ENCODE assay signal across 1 cellular context in the genomic region with DNA sequence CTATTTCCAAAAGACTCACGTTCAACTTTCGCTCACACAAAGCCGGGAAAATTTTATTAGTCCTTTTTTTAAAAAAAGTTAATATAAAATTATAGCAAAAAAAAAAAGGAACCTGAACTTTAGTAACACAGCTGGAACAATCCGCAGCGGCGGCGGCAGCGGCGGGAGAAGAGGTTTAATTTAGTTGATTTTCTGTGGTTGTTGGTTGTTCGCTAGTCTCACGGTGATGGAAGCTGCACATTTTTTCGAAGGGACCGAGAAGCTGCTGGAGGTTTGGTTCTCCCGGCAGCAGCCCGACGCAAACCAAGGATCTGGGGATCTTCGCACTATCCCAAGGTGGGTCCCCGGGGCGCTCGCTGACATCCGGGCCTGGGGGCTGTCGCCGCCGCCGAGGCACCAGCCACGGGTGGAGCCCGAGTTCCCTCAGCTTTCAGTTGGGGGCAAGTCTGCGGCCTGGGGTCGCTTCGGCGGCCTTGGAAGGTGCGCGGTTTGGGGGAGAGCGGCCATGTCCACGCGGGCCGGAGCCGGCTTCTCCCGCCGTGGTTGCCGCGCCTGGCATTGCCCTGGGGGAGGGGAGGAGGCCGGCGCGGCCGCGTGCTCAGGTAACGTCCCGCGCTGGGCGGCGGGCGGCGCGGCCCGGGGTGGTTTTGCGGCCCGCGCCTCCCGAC.
A peak's percentile ranks its signal among the peaks of the same experiment; 100 is the strongest.
TF ChIP-seq lines count a peak whose summit lies in the region.

No MANE protein-coding gene starts in this region.

TF ChIP-seq in IMR-90, 13 proteins besides CTCF, POLR2A, EP300 and RAD21:
- TF ChIP-seq CHD1 (IDR thresholded peaks at IDR 0.05; ENCODE audit: low read depth, low read length): no peak
- TF ChIP-seq MXI1 (IDR thresholded peaks at IDR 0.05; ENCODE audit: borderline replicate concordance, low read depth, low read length): peak; percentile 27; the same call in 1 of the 2 replicates
